ENCODE assay signal across 1 cellular context in genomic region chr7:158854681-158855081, GRCh38.
TF ChIP-seq lines count a peak whose summit lies in the region.

No MANE protein-coding gene starts in this region.

TF ChIP-seq in K562, 482 proteins besides CTCF, POLR2A, EP300 and RAD21 (continues in another document):
- TF ChIP-seq CBX1 (IDR thresholded peaks at IDR 0.05; ENCODE audit: low read depth) (no peak), ZNF696 (CRISPR knock-in tag; conservative IDR thresholded peaks at IDR 0.05) (no peak), ZNF707 (CRISPR knock-in tag; conservative IDR thresholded peaks at IDR 0.05) (no peak), ZNF589 (CRISPR knock-in tag; IDR thresholded peaks at IDR 0.05; ENCODE audit: low read depth) (0 out of 2 replicates have a peak, but pooled peaks have one; percentile 54), CCAR2 (IDR thresholded peaks at IDR 0.05; ENCODE audit: low read depth, low read length) (no peak), GTF2F1 (IDR thresholded peaks at IDR 0.05; ENCODE audit: low read depth, low read length) (no peak), GABPB2 (CRISPR knock-in tag; conservative IDR thresholded peaks at IDR 0.05) (no peak), ZNF239 (CRISPR knock-in tag; IDR thresholded peaks at IDR 0.05) (0 out of 2 replicates have a peak, but pooled peaks have one; percentile 62), MCM5 (IDR thresholded peaks at IDR 0.05; ENCODE audit: low read depth) (no peak), PTRF (tag; IDR thresholded peaks at IDR 0.05) (peak; percentile 78), ZNF143 (CRISPR knock-in tag; IDR thresholded peaks at IDR 0.05) (no peak), SMAD1 (IDR thresholded peaks at IDR 0.05; ENCODE audit: low read depth, low read length, partially characterized antibody) (no peak), ZBTB1 (CRISPR knock-in tag; IDR thresholded peaks at IDR 0.05; ENCODE audit: borderline replicate concordance, low read depth) (no peak), CUX1 (CRISPR knock-in tag; IDR thresholded peaks at IDR 0.05) (no peak), NR3C1 (CRISPR knock-in tag; IDR thresholded peaks at IDR 0.05) (no peak), PTTG1 (tag; IDR thresholded peaks at IDR 0.05; ENCODE audit: low read depth) (peak; percentile 52; the same call in 1 of the 2 replicates), ZNF592 (IDR thresholded peaks at IDR 0.05) (peak; percentile 58; the same call in 1 of the 2 replicates), ZNF449 (CRISPR knock-in tag; IDR thresholded peaks at IDR 0.05) (peak; percentile 69; the same call in 1 of the 2 replicates), TAF9B (IDR thresholded peaks at IDR 0.05; ENCODE audit: partially characterized antibody) (no peak), CEBPG (CRISPR knock-in tag; IDR thresholded peaks at IDR 0.05) (no peak), CEBPG (tag; conservative IDR thresholded peaks at IDR 0.05 in 1 of 2, IDR thresholded peaks at IDR 0.05 in 1 of 2) (no peak), ESRRA (IDR thresholded peaks at IDR 0.05; ENCODE audit: borderline replicate concordance, low read depth) (no peak), TBL1XR1 (IDR thresholded peaks at IDR 0.05; ENCODE audit: low read length in 2 of 2) (no peak), MAZ (CRISPR knock-in tag; conservative IDR thresholded peaks at IDR 0.05 in 1 of 2, IDR thresholded peaks at IDR 0.05 in 1 of 2) (no peak), MCM3 (IDR thresholded peaks at IDR 0.05) (no peak), ZNF212 (CRISPR knock-in tag; IDR thresholded peaks at IDR 0.05) (no peak), ZNF316 (IDR thresholded peaks at IDR 0.05) (no peak), ZNF668 (CRISPR knock-in tag; IDR thresholded peaks at IDR 0.05) (peak; percentile 83), KDM5B (IDR thresholded peaks at IDR 0.05; ENCODE audit: insufficient replicate concordance, low read depth, low read length) (no peak), ZBED1 (IDR thresholded peaks at IDR 0.05) (no peak), RBM25 (IDR thresholded peaks at IDR 0.05; ENCODE audit: low read depth, low read length, severe bottlenecking) (no peak), CREB3 (tag; conservative IDR thresholded peaks at IDR 0.05; ENCODE audit: low read depth) (0 out of 2 replicates have a peak, but pooled peaks have one; percentile 21), GATAD2B (IDR thresholded peaks at IDR 0.05; ENCODE audit: borderline replicate concordance) (no peak), RBFOX2 (IDR thresholded peaks at IDR 0.05; ENCODE audit: low read depth, low read length) (no peak), ZNF583 (CRISPR knock-in tag; IDR thresholded peaks at IDR 0.05) (0 out of 2 replicates have a peak, but pooled peaks have one; percentile 45), RBM14 (IDR thresholded peaks at IDR 0.05; ENCODE audit: borderline replicate concordance, insufficient read depth, low read depth, low read length) (no peak), ZNF639 (CRISPR knock-in tag; conservative IDR thresholded peaks at IDR 0.05 in 1 of 2, IDR thresholded peaks at IDR 0.05 in 1 of 2) (peak in 1 of 2 experiments; percentile 57; a peak in 1 of 4 replicates), XRCC4 (IDR thresholded peaks at IDR 0.05; ENCODE audit: extremely low read depth, insufficient read depth, insufficient read length) (no peak)
